In the genomic region with DNA sequence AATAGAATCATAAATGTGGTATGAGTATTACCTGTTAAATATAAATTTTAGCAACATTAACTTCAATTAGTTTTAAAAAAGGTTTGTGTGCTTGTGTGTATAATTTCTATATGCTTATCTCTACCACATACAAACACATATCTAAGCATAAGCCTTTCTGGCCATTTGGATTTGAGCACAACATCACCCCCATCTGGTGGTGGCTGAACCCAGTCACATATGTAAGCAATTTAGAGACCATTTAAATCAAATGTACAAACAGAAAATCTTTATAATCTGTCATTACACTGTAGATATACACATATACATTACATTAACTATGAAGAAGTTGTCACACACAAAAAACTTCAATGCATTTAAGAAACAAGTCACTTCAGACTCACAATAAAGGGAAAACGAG, we compare ENCODE assay signal across 9 cellular contexts. TPM values are rescaled to one million over a fixed set of nuclear protein-coding genes. Genes with fewer than 3 reads are reported as not detected.
DNase-seq lines count a peak whose midpoint lies in the region; ATAC-seq and TF ChIP-seq lines count a peak whose summit lies in the region.
"Had no signal": no experiment of that assay in that cellular context is flagged by ENCODE, and none has a peak within 500 bp of the region (broad histone marks: within the 10 kb centered on the region; RNA-seq: fewer than 3 reads in every experiment).

No MANE protein-coding gene starts in this region.

- H3K27me3 Mint-ChIP-seq in chondrocyte (ENCODE audit: low read depth) (no peaks in the 10 kb centered on the region), neural crest cell (ENCODE audit: low read depth) (no peaks in the 10 kb centered on the region)
- H3K27me3 Mint-ChIP-seq: stimulated activated naive CD8-positive, alpha-beta T cell treated with anti-CD3 and anti-CD28 coated beads, Interleukin-15, Interleukin-2, amounts not matched to agents 100 ng/mL and 50 ng/mL, for 24 hours had no signal

- no peak for ATAC-seq in GM21825 (IDR thresholded peaks at IDR 0.05; ENCODE audit: unreplicated experiment)
- ATAC-seq in HG02852 (IDR thresholded peaks at IDR 0.05; ENCODE audit: unreplicated experiment): no peak

- no peak overlapping the region for H3K27ac Mint-ChIP-seq in chondrocyte (ENCODE audit: unreplicated experiment)
- H3K27ac Mint-ChIP-seq in neural crest cell (ENCODE audit: unreplicated experiment): no peak overlapping the region
- H3K27ac Mint-ChIP-seq: stimulated activated naive CD8-positive, alpha-beta T cell treated with anti-CD3 and anti-CD28 coated beads, Interleukin-15, Interleukin-2, amounts not matched to agents 100 ng/mL and 50 ng/mL, for 24 hours had no signal

- peak; percentile 47 for TF ChIP-seq CTCF in AG09309 (IDR thresholded peaks at IDR 0.05; ENCODE audit: control insufficient read depth, insufficient read depth, low read depth, low read length, missing control alignments)
- peak; percentile 50 for TF ChIP-seq CTCF in GM06990 (IDR thresholded peaks at IDR 0.05; ENCODE audit: insufficient read depth, low read length, poor library complexity, severe bottlenecking)
- TF ChIP-seq CTCF in chondrocyte (IDR thresholded peaks at IDR 0.05): peak; percentile 77
- peak; percentile 52 for TF ChIP-seq CTCF in neural crest cell (conservative IDR thresholded peaks at IDR 0.05)

- H3K9me3 Mint-ChIP-seq in chondrocyte (ENCODE audit: low read depth) (no peaks in the 10 kb centered on the region), neural crest cell (no peaks in the 10 kb centered on the region)
- H3K9me3 Mint-ChIP-seq: stimulated activated naive CD8-positive, alpha-beta T cell treated with anti-CD3 and anti-CD28 coated beads, Interleukin-15, Interleukin-2, amounts not matched to agents 100 ng/mL and 50 ng/mL, for 24 hours had no signal

- DNase-seq in AG09309 (ENCODE audit: low read depth) (no peak), GM06990 (ENCODE audit: extremely low read depth, insufficient read length) (no peak), NCI-H82 treated with DMSO at 0.1 percent for 48 hours (lab: John Stamatoyannopoulos, UW; ENCODE audit: unreplicated experiment) (peak; percentile 39), chondrocyte (ENCODE audit: low spot score) (no peak), neural crest cell (ENCODE audit: low read depth, low spot score) (no peak)
- no peak for DNase-seq in central memory CD4-positive, alpha-beta T cell

- H3K36me3 Mint-ChIP-seq in chondrocyte (ENCODE audit: low read depth): peaks cover 4% of the 10 kb centered on the region
- H3K36me3 Mint-ChIP-seq in neural crest cell (ENCODE audit: low read depth): peaks cover 12% of the 10 kb centered on the region

- H3K4me1 Mint-ChIP-seq in chondrocyte (ENCODE audit: low read depth) (peaks cover 16% of the 10 kb centered on the region), neural crest cell (peaks cover 6% of the 10 kb centered on the region)

- no peak overlapping the region for H3K4me3 ChIP-seq in AG09309 (ENCODE audit: control insufficient read depth, low read depth, low read length)
- H3K4me3 ChIP-seq in GM06990 (replicated peaks; ENCODE audit: low read depth, low read length): no peak overlapping the region

- H3K4me3 Mint-ChIP-seq in chondrocyte (ENCODE audit: unreplicated experiment) (no peak overlapping the region), neural crest cell (no peak overlapping the region)
- H3K4me3 Mint-ChIP-seq: stimulated activated naive CD8-positive, alpha-beta T cell treated with anti-CD3 and anti-CD28 coated beads, Interleukin-15, Interleukin-2, amounts not matched to agents 100 ng/mL and 50 ng/mL, for 24 hours had no signal

- no peaks in the 10 kb centered on the region; the same call in 1 of the 2 replicates for H3K36me3 ChIP-seq in GM06990 (ENCODE audit: control insufficient read depth, insufficient read depth, low read length)

- H3K27me3 ChIP-seq in GM06990 (replicated peaks; ENCODE audit: control insufficient read depth, insufficient read depth, low read length): no peaks in the 10 kb centered on the region

RNA-seq across cellular contexts. Expression of a gene that starts 31.7 kb away (rescaled TPM):
- not detected in 3 replicates for total RNA-seq in chondrocyte
- total RNA-seq in neural crest cell: 0.07 TPM in 1 of 2 replicates, not detected in the other
